11 cellular contexts compared by ENCODE assay signal in genomic region chr5:143033535-143034260, GRCh38.
DNase-seq lines count a peak whose midpoint lies in the region; ATAC-seq and TF ChIP-seq lines count a peak whose summit lies in the region.
"Had no signal": no experiment of that assay in that cellular context is flagged by ENCODE, and none has a peak within 500 bp of the region (broad histone marks: within the 10 kb centered on the region; RNA-seq: fewer than 3 reads in every experiment).

No MANE protein-coding gene starts in this region.

- H3K9me3 ChIP-seq in HUES48 (ENCODE audit: control insufficient read depth, insufficient read depth, low read length) (no peaks in the 10 kb centered on the region), neural progenitor cell (ENCODE audit: low read depth) (no peaks in the 10 kb centered on the region), MM.1S (replicated peaks; ENCODE audit: insufficient read depth, low read length) (no peaks in the 10 kb centered on the region)

- no peak for ATAC-seq in HG03045 (IDR thresholded peaks at IDR 0.05; ENCODE audit: unreplicated experiment)
- ATAC-seq in HG02852 (IDR thresholded peaks at IDR 0.05; ENCODE audit: unreplicated experiment) = no peak

- H3K27me3 Mint-ChIP-seq in neural progenitor cell (ENCODE audit: insufficient read depth, low read depth) = peaks cover 12% of the 10 kb centered on the region
- H3K27me3 Mint-ChIP-seq: activated CD4-positive, alpha-beta T cell treated with anti-CD3 and anti-CD28 coated beads, Interleukin-2, amount 10 ng/mL, durations not matched to agents 7 days and 5 days had no signal

- H3F3A ChIP-seq in neural progenitor cell (ENCODE audit: low read depth) (peaks cover 7% of the 10 kb centered on the region), MM.1S (ENCODE audit: insufficient read depth, low read length) (no peaks in the 10 kb centered on the region)

- no peaks in the 10 kb centered on the region for H3K79me2 ChIP-seq in neural progenitor cell (ENCODE audit: low read depth)
- no peaks in the 10 kb centered on the region for H3K79me2 ChIP-seq in MM.1S (ENCODE audit: low read length)

- H3K36me3 ChIP-seq in HUES48 (ENCODE audit: control insufficient read depth, insufficient read depth, low read length) = no peaks in the 10 kb centered on the region
- H3K36me3 ChIP-seq in neural progenitor cell = no peaks in the 10 kb centered on the region
- no peaks in the 10 kb centered on the region for H3K36me3 ChIP-seq in MM.1S (replicated peaks; ENCODE audit: insufficient read depth, low read length)

- H3K27me3 ChIP-seq in HUES48 (ENCODE audit: control insufficient read depth, insufficient read depth, low read length) = no peaks in the 10 kb centered on the region
- H3K27me3 ChIP-seq in neural progenitor cell = peaks cover 6% of the 10 kb centered on the region
- H3K27me3 ChIP-seq in MM.1S (replicated peaks; ENCODE audit: insufficient read depth, low read length) = no peaks in the 10 kb centered on the region

- no peak overlapping the region for H2AFZ ChIP-seq in neural progenitor cell (replicated peaks)
- H2AFZ ChIP-seq in MM.1S (ENCODE audit: low read length) = no peak overlapping the region

- no peak overlapping the region for H3K27ac Mint-ChIP-seq in neural progenitor cell
- H3K27ac Mint-ChIP-seq: activated CD4-positive, alpha-beta T cell treated with anti-CD3 and anti-CD28 coated beads, Interleukin-2, amount 10 ng/mL, durations not matched to agents 7 days and 5 days had no signal

- peaks cover 39% of the 10 kb centered on the region for H3K4me1 Mint-ChIP-seq in neural progenitor cell

- H3K9me2 ChIP-seq in MM.1S (replicated peaks; ENCODE audit: insufficient read depth, low read length) = no peaks in the 10 kb centered on the region

- DNase-seq in AG09319 (ENCODE audit: extremely low read depth, low read depth) (peak; percentile 52), astrocyte of the hippocampus (ENCODE audit: low read depth, low spot score) (peak; percentile 88), kidney tubule cell (ENCODE audit: low spot score) (peak; percentile 92), neural progenitor cell (ENCODE audit: low spot score) (no peak), MM.1S (no peak)
- DNase-seq: activated CD4-positive, alpha-beta T cell treated with anti-CD3 and anti-CD28 coated beads, Interleukin-2, amount 10 ng/mL, durations not matched to agents 7 days and 5 days; glutamatergic neuron; NCI-H1930 had no signal

- H3K9ac ChIP-seq in HUES48 (ENCODE audit: low read depth, low read length) = no peak overlapping the region
- H3K9ac ChIP-seq in neural progenitor cell = no peak overlapping the region
- no peak overlapping the region for H3K9ac ChIP-seq in MM.1S (ENCODE audit: low read length)

- peaks cover 3% of the 10 kb centered on the region for H3K36me3 Mint-ChIP-seq in neural progenitor cell

- no peak overlapping the region for H3K4me3 ChIP-seq in HUES48 (ENCODE audit: low read depth, low read length)
- H3K4me3 ChIP-seq in neural progenitor cell = no peak overlapping the region
- no peak overlapping the region for H3K4me3 ChIP-seq in MM.1S (ENCODE audit: low read length)

- no peaks in the 10 kb centered on the region for H4K20me1 ChIP-seq in neural progenitor cell (ENCODE audit: low read depth)
- no peaks in the 10 kb centered on the region for H4K20me1 ChIP-seq in MM.1S (ENCODE audit: insufficient read depth, low read length)

- no peak overlapping the region for H3K4me2 ChIP-seq in neural progenitor cell
- H3K4me2 ChIP-seq in MM.1S (ENCODE audit: low read depth, low read length) = no peak overlapping the region

- TF ChIP-seq CTCF in AG09319 (IDR thresholded peaks at IDR 0.05; ENCODE audit: low read depth, low read length) = no peak
- no peak for TF ChIP-seq CTCF in neural progenitor cell (IDR thresholded peaks at IDR 0.05)
- TF ChIP-seq CTCF in MM.1S (IDR thresholded peaks at IDR 0.05; ENCODE audit: low read length) = no peak

- H3K4me1 ChIP-seq in HUES48 (ENCODE audit: control insufficient read depth, insufficient read depth, low read length) = peaks cover 37% of the 10 kb centered on the region
- H3K4me1 ChIP-seq in neural progenitor cell = peaks cover 31% of the 10 kb centered on the region
- H3K4me1 ChIP-seq in MM.1S (ENCODE audit: low read length) = peaks cover 13% of the 10 kb centered on the region

- peak overlapping the region; percentile 46 for H3K27ac ChIP-seq in HUES48 (ENCODE audit: low read depth, low read length)
- H3K27ac ChIP-seq in neural progenitor cell = no peak overlapping the region
- H3K27ac ChIP-seq in MM.1S (ENCODE audit: low read length) = no peak overlapping the region

- no peak overlapping the region for H3K4me3 Mint-ChIP-seq in neural progenitor cell
- H3K4me3 Mint-ChIP-seq: activated CD4-positive, alpha-beta T cell treated with anti-CD3 and anti-CD28 coated beads, Interleukin-2, amount 10 ng/mL, durations not matched to agents 7 days and 5 days had no signal

- peaks cover 2% of the 10 kb centered on the region for H3K9me3 Mint-ChIP-seq in neural progenitor cell
- H3K9me3 Mint-ChIP-seq: activated CD4-positive, alpha-beta T cell treated with anti-CD3 and anti-CD28 coated beads, Interleukin-2, amount 10 ng/mL, durations not matched to agents 7 days and 5 days had no signal

Comparison
In these comparisons a context has a peak if more than half of its experiments do, and no peak if none do; other contexts are left out.
1. DNase-seq: peak in AG09319 (single experiment), astrocyte of the hippocampus (single experiment) and kidney tubule cell (single experiment); none in neural progenitor cell (single experiment) and MM.1S (single experiment).